ENCODE assay signal across 9 cellular contexts in genomic region chr3:73625124-73625665, GRCh38. TPM values are rescaled to one million over a fixed set of nuclear protein-coding genes. Genes with fewer than 3 reads are reported as not detected.
DNase-seq lines count a peak whose midpoint lies in the region; ATAC-seq and TF ChIP-seq lines count a peak whose summit lies in the region.
"Had no signal": no experiment of that assay in that cellular context is flagged by ENCODE, and none has a peak within 500 bp of the region (broad histone marks: within the 10 kb centered on the region; RNA-seq: fewer than 3 reads in every experiment).

No MANE protein-coding gene starts in this region.

- peak; percentile 10 for DNase-seq in NCI-H1092 treated with DMSO at 0.1 percent for 48 hours (lab: John Stamatoyannopoulos, UW)
- DNase-seq in NCI-H1092 (lab: John Stamatoyannopoulos, UW): no peak
- peak; percentile 34 for DNase-seq in colonic mucosa
- no peak for DNase-seq in right lobe of liver
- DNase-seq in transverse colon: no peak
- DNase-seq in NCI-H1436 treated with DMSO at 0.1 percent for 48 hours (lab: John Stamatoyannopoulos, UW): no peak
- no peak for DNase-seq in activated T-cell treated with anti-CD3 and anti-CD28 coated beads, Interleukin-2, amount 50 U/mL, for 72 hours
- no peak for DNase-seq in activated CD8-positive, alpha-beta T cell treated with anti-CD3 and anti-CD28 coated beads, Interleukin-2, amount 10 ng/mL, durations not matched to agents 7 days and 5 days

- TF ChIP-seq EP300 in transverse colon (IDR thresholded peaks at IDR 0.05; ENCODE audit: low read depth): no peak

- WGBS in right lobe of liver (ENCODE audit: insufficient coverage, low coverage, low lambda C conversion rate, missing lambda C conversion rate): 4% methylated on average over 18 of the region's 21 CpGs
- WGBS in transverse colon (ENCODE audit: low coverage in 1 of 2), 2 donors: 5% methylated on average over 21 of the region's 21 CpGs; no CpG with 5 or more reads in 1 of the 2 donors

- peak; percentile 55 to 80 (median 70) for ATAC-seq in right lobe of liver
- ATAC-seq in activated T-cell treated with anti-CD3 and anti-CD28 coated beads, Interleukin-2, amount 50 U/mL, for 72 hours (replicated peaks in 1 of 2): no peak
- ATAC-seq in activated CD8-positive, alpha-beta T cell treated with anti-CD3 and anti-CD28 coated beads, Interleukin-2, amount 10 ng/mL, durations not matched to agents 7 days and 5 days: no peak

- no peaks in the 10 kb centered on the region for H3K27me3 ChIP-seq in colonic mucosa
- H3K27me3 ChIP-seq in right lobe of liver: no peaks in the 10 kb centered on the region
- H3K27me3 ChIP-seq in transverse colon: no peaks in the 10 kb centered on the region

- H3K27ac ChIP-seq in colonic mucosa (peak overlapping the region; percentile 56), right lobe of liver (no peak overlapping the region), transverse colon (peak overlapping the region; percentile 86 to 93 (median 90))

- H3K9me3 Mint-ChIP-seq in activated T-cell treated with anti-CD3 and anti-CD28 coated beads, Interleukin-2, amount 50 U/mL, for 72 hours: no peaks in the 10 kb centered on the region
- no peaks in the 10 kb centered on the region for H3K9me3 Mint-ChIP-seq in activated CD8-positive, alpha-beta T cell treated with anti-CD3 and anti-CD28 coated beads, Interleukin-2, amount 10 ng/mL, durations not matched to agents 7 days and 5 days (ENCODE audit: insufficient read depth)
- H3K9me3 Mint-ChIP-seq: dendritic cell treated with granulocyte-macrophage colony-stimulating factor and Interleukin-4, amounts not matched to agents 40 ng/mL and 50 ng/mL, for 4 days had no signal

- peaks cover 12% of the 10 kb centered on the region for H3K27me3 Mint-ChIP-seq in activated T-cell treated with anti-CD3 and anti-CD28 coated beads, Interleukin-2, amount 50 U/mL, for 72 hours (ENCODE audit: low read depth)
- H3K27me3 Mint-ChIP-seq in activated CD8-positive, alpha-beta T cell treated with anti-CD3 and anti-CD28 coated beads, Interleukin-2, amount 10 ng/mL, durations not matched to agents 7 days and 5 days (ENCODE audit: low read depth): peaks cover 11% of the 10 kb centered on the region

- in situ Hi-C loops in transverse colon (cut with MboI; ENCODE audit: low pct_ligation_motif_present in 1 of 4, low pct_unique_long_range_greater_than_20kb in 1 of 4, low sequenced_read_pairs in 3 of 4): no loop called here

- H3K36me3 ChIP-seq in colonic mucosa: no peaks in the 10 kb centered on the region
- H3K36me3 ChIP-seq in right lobe of liver: no peaks in the 10 kb centered on the region
- no peaks in the 10 kb centered on the region for H3K36me3 ChIP-seq in transverse colon

- H3K27ac Mint-ChIP-seq in activated T-cell treated with anti-CD3 and anti-CD28 coated beads, Interleukin-2, amount 50 U/mL, for 72 hours: no peak overlapping the region
- no peak overlapping the region for H3K27ac Mint-ChIP-seq in activated CD8-positive, alpha-beta T cell treated with anti-CD3 and anti-CD28 coated beads, Interleukin-2, amount 10 ng/mL, durations not matched to agents 7 days and 5 days
- H3K27ac Mint-ChIP-seq: dendritic cell treated with granulocyte-macrophage colony-stimulating factor and Interleukin-4, amounts not matched to agents 40 ng/mL and 50 ng/mL, for 4 days had no signal

- TF ChIP-seq CTCF in colonic mucosa (IDR thresholded peaks at IDR 0.05) (no peak), right lobe of liver (IDR thresholded peaks at IDR 0.05) (no peak), transverse colon (IDR thresholded peaks at IDR 0.05) (peak in 1 of 5 experiments; percentile 12)

- peak overlapping the region; percentile 44 for H3K4me3 ChIP-seq in colonic mucosa
- peak overlapping the region; percentile 34 to 38 (median 34) for H3K4me3 ChIP-seq in right lobe of liver
- H3K4me3 ChIP-seq in transverse colon: peak overlapping the region; percentile 72 to 81 (median 75)

- H3K36me3 Mint-ChIP-seq in activated T-cell treated with anti-CD3 and anti-CD28 coated beads, Interleukin-2, amount 50 U/mL, for 72 hours (ENCODE audit: insufficient read depth in 2 of 2): no peaks in the 10 kb centered on the region
- no peaks in the 10 kb centered on the region for H3K36me3 Mint-ChIP-seq in activated CD8-positive, alpha-beta T cell treated with anti-CD3 and anti-CD28 coated beads, Interleukin-2, amount 10 ng/mL, durations not matched to agents 7 days and 5 days (ENCODE audit: low read depth)

- no peak overlapping the region for H3K4me3 Mint-ChIP-seq in activated T-cell treated with anti-CD3 and anti-CD28 coated beads, Interleukin-2, amount 50 U/mL, for 72 hours
- no peak overlapping the region for H3K4me3 Mint-ChIP-seq in activated CD8-positive, alpha-beta T cell treated with anti-CD3 and anti-CD28 coated beads, Interleukin-2, amount 10 ng/mL, durations not matched to agents 7 days and 5 days
- H3K4me3 Mint-ChIP-seq: dendritic cell treated with granulocyte-macrophage colony-stimulating factor and Interleukin-4, amounts not matched to agents 40 ng/mL and 50 ng/mL, for 4 days had no signal

- TF ChIP-seq POLR2A in right lobe of liver (IDR thresholded peaks at IDR 0.05) (no peak), transverse colon (IDR thresholded peaks at IDR 0.05) (no peak)

- H3K4me1 ChIP-seq in colonic mucosa (no peaks in the 10 kb centered on the region), right lobe of liver (peaks cover 0 to 16% (median 0%) of the 10 kb centered on the region in 4 donors), transverse colon (peaks cover 0 to 23% (median 17%) of the 10 kb centered on the region in 4 donors)

- H3K4me1 Mint-ChIP-seq in activated T-cell treated with anti-CD3 and anti-CD28 coated beads, Interleukin-2, amount 50 U/mL, for 72 hours (ENCODE audit: low read depth): no peaks in the 10 kb centered on the region
- H3K4me1 Mint-ChIP-seq in activated CD8-positive, alpha-beta T cell treated with anti-CD3 and anti-CD28 coated beads, Interleukin-2, amount 10 ng/mL, durations not matched to agents 7 days and 5 days (ENCODE audit: low read depth): no peaks in the 10 kb centered on the region

- POLR2A ChIA-PET in activated CD8-positive, alpha-beta T cell treated with anti-CD3 and anti-CD28 coated beads, Interleukin-2, amount 10 ng/mL, durations not matched to agents 7 days and 5 days (lab: Charles Lee): no interaction called here

- H3K9ac ChIP-seq in colonic mucosa (ENCODE audit: low read depth in 2 of 2, low read length in 2 of 2): peak overlapping the region in 1 of 2 donors; percentile 58

- CTCF ChIA-PET in activated CD8-positive, alpha-beta T cell treated with anti-CD3 and anti-CD28 coated beads, Interleukin-2, amount 10 ng/mL, durations not matched to agents 7 days and 5 days (lab: Charles Lee): no interaction called here

- intact Hi-C loops in colonic mucosa (cut with DNase I): loop anchor here (10.0 kb wide), 2 partner anchors 220 to 530 kb away; no protein-coding TSS in a partner anchor
- intact Hi-C loops in right lobe of liver (cut with DNase I): no loop called here
- intact Hi-C loops in transverse colon (cut with DNase I; ENCODE audit: low total_unique reads): loop anchor here (2.0 to 10.0 kb wide), 3 partner anchors 102 to 220 kb away; no protein-coding TSS in a partner anchor

- H3K9me3 ChIP-seq in colonic mucosa: no peaks in the 10 kb centered on the region
- H3K9me3 ChIP-seq in right lobe of liver: no peaks in the 10 kb centered on the region
- no peaks in the 10 kb centered on the region for H3K9me3 ChIP-seq in transverse colon

RNA-seq across cellular contexts. Expression of gene PDZRN3, which starts 0.5 kb away (rescaled TPM):
- total RNA-seq in colonic mucosa (10 to 100 TPM; 13.6 to 19.1 TPM), right lobe of liver (1 to 10 TPM in 3 of 6 experiments, under 1 TPM in 3; 0.33 to 2.0 (median 1.1) TPM), transverse colon (100 to 1,000 TPM in 2 of 4 donors, 10 to 100 TPM in 2; 31.9 to 191 (median 75.3) TPM)
- total RNA-seq in activated T-cell treated with anti-CD3 and anti-CD28 coated beads, Interleukin-2, amount 50 U/mL, for 72 hours: not detected
- not detected for total RNA-seq in activated CD8-positive, alpha-beta T cell treated with anti-CD3 and anti-CD28 coated beads, Interleukin-2, amount 10 ng/mL, durations not matched to agents 7 days and 5 days

Comparison
In these comparisons a context has a peak if more than half of its experiments do, and no peak if none do; other contexts are left out.
1. DNase-seq: peak in NCI-H1092 treated with DMSO at 0.1 percent for 48 hours (single experiment) and colonic mucosa (single experiment); none in NCI-H1092 (single experiment), right lobe of liver (0 of 3), transverse colon (single experiment), NCI-H1436 treated with DMSO at 0.1 percent for 48 hours (single experiment), activated T-cell treated with anti-CD3 and anti-CD28 coated beads, Interleukin-2, amount 50 U/mL, for 72 hours (0 of 2) and activated CD8-positive, alpha-beta T cell treated with anti-CD3 and anti-CD28 coated beads, Interleukin-2, amount 10 ng/mL, durations not matched to agents 7 days and 5 days (single experiment).
2. H3K27ac ChIP-seq: peak in colonic mucosa (single experiment) and transverse colon (4 of 4); none in right lobe of liver (0 of 3).
3. ATAC-seq: peak in right lobe of liver (4 of 4); none in activated T-cell treated with anti-CD3 and anti-CD28 coated beads, Interleukin-2, amount 50 U/mL, for 72 hours (0 of 2) and activated CD8-positive, alpha-beta T cell treated with anti-CD3 and anti-CD28 coated beads, Interleukin-2, amount 10 ng/mL, durations not matched to agents 7 days and 5 days (single experiment).
4. RNA of gene PDZRN3, which starts 0.5 kb away (total RNA-seq): 31.9 to 191 TPM in transverse colon and 13.6 to 19.1 TPM in colonic mucosa; 0.33 to 2.0 TPM in right lobe of liver, not detected in activated T-cell treated with anti-CD3 and anti-CD28 coated beads, Interleukin-2, amount 50 U/mL, for 72 hours and not detected in activated CD8-positive, alpha-beta T cell treated with anti-CD3 and anti-CD28 coated beads, Interleukin-2, amount 10 ng/mL, durations not matched to agents 7 days and 5 days; every median in the first group is over 4 times any median in the second.
5. intact Hi-C loops: an anchor here in colonic mucosa (10.0 kb wide) and transverse colon (2.0 to 10.0 kb wide); none called in right lobe of liver.
6. Peak in every context shown above with its lines, with median percentiles within 50 percentile points of each other: H3K4me3 ChIP-seq.